ENCODE assay signal across 9 cellular contexts in genomic region chr4:144787365-144788263, GRCh38.
DNase-seq lines count a peak whose midpoint lies in the region; ATAC-seq, FAIRE-seq and TF ChIP-seq lines count a peak whose summit lies in the region.
"Had no signal": no experiment of that assay in that cellular context is flagged by ENCODE, and none has a peak within 500 bp of the region (broad histone marks: within the 10 kb centered on the region; RNA-seq: fewer than 3 reads in every experiment).

No MANE protein-coding gene starts in this region.

- TF ChIP-seq POLR2A in endothelial cell of umbilical vein (IDR thresholded peaks at IDR 0.05; ENCODE audit: low read depth, low read length), result no peak

- peak; percentile 77 for FAIRE-seq in endothelial cell of umbilical vein (lab: Jason Lieb, UNC)
- FAIRE-seq in pancreas (lab: Jason Lieb, UNC), result no peak

- H3K9me1 ChIP-seq in endothelial cell of umbilical vein (replicated peaks; ENCODE audit: control insufficient read depth, extremely low read depth, insufficient read depth, low read length), result no peaks in the 10 kb centered on the region

- H3K9me3 ChIP-seq in endothelial cell of umbilical vein (replicated peaks; ENCODE audit: control insufficient read depth, insufficient read depth, low read length) (no peaks in the 10 kb centered on the region), pancreas (no peaks in the 10 kb centered on the region)

- H3K4me1 Mint-ChIP-seq in HFFc6 (ENCODE audit: low read depth), result peaks cover 18% of the 10 kb centered on the region
- no peaks in the 10 kb centered on the region for H3K4me1 Mint-ChIP-seq in stimulated activated memory B cell treated with anti-CD40 and anti-IgM and Interleukin-4, amounts not matched to agents 10 μg/mL and 1 μg/mL and 100 μg/mL, for 72 hours

- H3K9ac ChIP-seq in endothelial cell of umbilical vein (replicated peaks; ENCODE audit: extremely low read depth, insufficient read depth, low read length), result no peak overlapping the region
- H3K9ac ChIP-seq: BLaER1 had no signal

- POLR2A ChIA-PET in endothelial cell of umbilical vein (lab: Charles Lee), result no interaction called here

- no peak overlapping the region for H3K4me3 Mint-ChIP-seq in HFFc6
- H3K4me3 Mint-ChIP-seq in stimulated activated memory B cell treated with anti-CD40 and anti-IgM and Interleukin-4, amounts not matched to agents 10 μg/mL and 1 μg/mL and 100 μg/mL, for 72 hours, result no peak overlapping the region

- TF ChIP-seq CTCF in HFFc6 (IDR thresholded peaks at IDR 0.05) (peak; percentile 87), endothelial cell of umbilical vein (IDR thresholded peaks at IDR 0.05; ENCODE audit: extremely low read depth in 1 of 2, insufficient read depth in 1 of 2, low read depth in 1 of 2, low read length in 2 of 2) (peak; percentile 40 to 57), pancreas (IDR thresholded peaks at IDR 0.05) (peak in 2 of 4 donors; percentile 30 to 41)

- H3K27ac ChIP-seq in endothelial cell of umbilical vein (ENCODE audit: insufficient read depth, low read depth, low read length), result no peak overlapping the region
- no peak overlapping the region for H3K27ac ChIP-seq in pancreas
- H3K27ac ChIP-seq: BLaER1 had no signal

- H4K20me1 ChIP-seq in endothelial cell of umbilical vein (replicated peaks; ENCODE audit: control insufficient read depth, extremely low read depth, insufficient read depth, low read length), result no peaks in the 10 kb centered on the region
- H4K20me1 ChIP-seq: BLaER1 had no signal

- no peaks in the 10 kb centered on the region for H3K4me1 ChIP-seq in endothelial cell of umbilical vein (ENCODE audit: control insufficient read depth, extremely low read depth, insufficient read depth, low read length)
- H3K4me1 ChIP-seq in pancreas, result peaks cover 0 to 9% (median 7%) of the 10 kb centered on the region in 3 donors
- H3K4me1 ChIP-seq: BLaER1 had no signal

- H3K27ac Mint-ChIP-seq in HFFc6, result no peak overlapping the region
- H3K27ac Mint-ChIP-seq in stimulated activated memory B cell treated with anti-CD40 and anti-IgM and Interleukin-4, amounts not matched to agents 10 μg/mL and 1 μg/mL and 100 μg/mL, for 72 hours, result no peak overlapping the region

- BruUV-seq in endothelial cell of umbilical vein (replicated peaks; lab: Mats Ljungman, UMichigan), result no TSS peak

- no peak overlapping the region for H2AFZ ChIP-seq in endothelial cell of umbilical vein (ENCODE audit: low read depth, low read length)

- H3K36me3 ChIP-seq in endothelial cell of umbilical vein (ENCODE audit: control insufficient read depth in 2 of 2, extremely low read depth in 1 of 2, insufficient read depth in 2 of 2, low read length in 2 of 2), result no peaks in the 10 kb centered on the region
- no peaks in the 10 kb centered on the region for H3K36me3 ChIP-seq in pancreas
- H3K36me3 ChIP-seq: BLaER1 had no signal

- H3K27me3 ChIP-seq in endothelial cell of umbilical vein (ENCODE audit: control insufficient read depth in 2 of 2, insufficient read depth in 2 of 2, low read length in 2 of 2) (peaks cover 0 to 2% of the 10 kb centered on the region in 2 experiments), pancreas (no peaks in the 10 kb centered on the region)
- H3K27me3 ChIP-seq: BLaER1 had no signal

- peaks cover 5% of the 10 kb centered on the region for H3K27me3 Mint-ChIP-seq in HFFc6 (ENCODE audit: insufficient read depth)
- peaks cover 16% of the 10 kb centered on the region for H3K27me3 Mint-ChIP-seq in stimulated activated memory B cell treated with anti-CD40 and anti-IgM and Interleukin-4, amounts not matched to agents 10 μg/mL and 1 μg/mL and 100 μg/mL, for 72 hours

- intact Hi-C loops in endothelial cell of umbilical vein (cut with micrococcal nuclease), result loop anchor here (1.0 kb wide), 1 partner anchor 613 kb away; no protein-coding TSS in a partner anchor
- intact Hi-C loops in pancreas (cut with DNase I), result no loop called here

- H3K36me3 Mint-ChIP-seq in HFFc6 (ENCODE audit: low read depth), result no peaks in the 10 kb centered on the region
- no peaks in the 10 kb centered on the region for H3K36me3 Mint-ChIP-seq in stimulated activated memory B cell treated with anti-CD40 and anti-IgM and Interleukin-4, amounts not matched to agents 10 μg/mL and 1 μg/mL and 100 μg/mL, for 72 hours

- CTCF ChIA-PET in endothelial cell of umbilical vein (lab: Charles Lee), result interaction anchor here (0.7 to 1.6 kb wide), 4 partner anchors 137 to 616 kb away, joined by 3 to 7 read pairs (median 4); no protein-coding TSS in a partner anchor

- H3K9me3 Mint-ChIP-seq in HFFc6, result no peaks in the 10 kb centered on the region
- H3K9me3 Mint-ChIP-seq in stimulated activated memory B cell treated with anti-CD40 and anti-IgM and Interleukin-4, amounts not matched to agents 10 μg/mL and 1 μg/mL and 100 μg/mL, for 72 hours, result no peaks in the 10 kb centered on the region

- DNase-seq in DMS 273 (lab: John Stamatoyannopoulos, UW; ENCODE audit: unreplicated experiment) (peak; percentile 27), DMS 273 treated with DMSO at 0.1 percent for 48 hours (lab: John Stamatoyannopoulos, UW) (no peak), HFFc6 (peak; percentile 21), NCI-H526 (lab: John Stamatoyannopoulos, UW) (peak; percentile 34 to 52), endothelial cell of umbilical vein (ENCODE audit: low read depth, low spot score) (peak; percentile 61), pancreas (no peak), NCI-H2227 (lab: John Stamatoyannopoulos, UW; ENCODE audit: unreplicated experiment) (no peak)

- 42 to 44% methylated on average over 2 of the region's 2 CpGs for WGBS in pancreas, 2 donors

- ATAC-seq in pancreas, result peak; percentile 66 to 82 (median 75)
- no peak for ATAC-seq in stimulated activated memory B cell treated with anti-CD40 and anti-IgM and Interleukin-4, amounts not matched to agents 10 μg/mL and 1 μg/mL and 100 μg/mL, for 72 hours

- no peaks in the 10 kb centered on the region for H3K79me2 ChIP-seq in endothelial cell of umbilical vein (ENCODE audit: control insufficient read depth, insufficient read depth, low read length)

- dilution Hi-C loops in endothelial cell of umbilical vein (cut with MboI; ENCODE audit: extremely low pct_ligation_motif_present, low sequenced_read_pairs), result no loop called here

- H3K4me2 ChIP-seq in endothelial cell of umbilical vein (ENCODE audit: insufficient read depth, low read length), result no peak overlapping the region
- H3K4me2 ChIP-seq: BLaER1 had no signal

- H3K4me3 ChIP-seq in endothelial cell of umbilical vein (replicated peaks in 1 of 3; ENCODE audit: insufficient read depth in 1 of 3, low read depth in 1 of 3, low read length in 3 of 3) (no peak overlapping the region), pancreas (no peak overlapping the region)
- H3K4me3 ChIP-seq: BLaER1 had no signal

TF ChIP-seq in endothelial cell of umbilical vein, 7 proteins besides CTCF, POLR2A, EP300 and RAD21:
- peak; percentile 9 for TF ChIP-seq JUN (IDR thresholded peaks at IDR 0.05; ENCODE audit: borderline replicate concordance, insufficient read depth, insufficient read length, low read depth)
- TF ChIP-seq MYC (IDR thresholded peaks at IDR 0.05; ENCODE audit: low read depth, low read length), result no peak
- TF ChIP-seq POLR2AphosphoS5 (IDR thresholded peaks at IDR 0.05; ENCODE audit: insufficient read depth, low read depth, low read length), result no peak
- TF ChIP-seq MAX (IDR thresholded peaks at IDR 0.05; ENCODE audit: insufficient read depth, insufficient read length), result no peak
- TF ChIP-seq FOS (IDR thresholded peaks at IDR 0.05; ENCODE audit: borderline replicate concordance, insufficient read depth, low read length), result no peak
- TF ChIP-seq EZH2 (IDR thresholded peaks at IDR 0.05; ENCODE audit: borderline replicate concordance, low read depth, low read length, severe bottlenecking), result no peak

Comparison
In these comparisons a context has a peak if more than half of its experiments do, and no peak if none do; other contexts are left out.
1. DNase-seq: peak in DMS 273 (single experiment), HFFc6 (single experiment), NCI-H526 (2 of 2) and endothelial cell of umbilical vein (single experiment); none in DMS 273 treated with DMSO at 0.1 percent for 48 hours (single experiment), pancreas (0 of 6) and NCI-H2227 (single experiment).